ENCODE assay signal across 15 cellular contexts in the genomic region with DNA sequence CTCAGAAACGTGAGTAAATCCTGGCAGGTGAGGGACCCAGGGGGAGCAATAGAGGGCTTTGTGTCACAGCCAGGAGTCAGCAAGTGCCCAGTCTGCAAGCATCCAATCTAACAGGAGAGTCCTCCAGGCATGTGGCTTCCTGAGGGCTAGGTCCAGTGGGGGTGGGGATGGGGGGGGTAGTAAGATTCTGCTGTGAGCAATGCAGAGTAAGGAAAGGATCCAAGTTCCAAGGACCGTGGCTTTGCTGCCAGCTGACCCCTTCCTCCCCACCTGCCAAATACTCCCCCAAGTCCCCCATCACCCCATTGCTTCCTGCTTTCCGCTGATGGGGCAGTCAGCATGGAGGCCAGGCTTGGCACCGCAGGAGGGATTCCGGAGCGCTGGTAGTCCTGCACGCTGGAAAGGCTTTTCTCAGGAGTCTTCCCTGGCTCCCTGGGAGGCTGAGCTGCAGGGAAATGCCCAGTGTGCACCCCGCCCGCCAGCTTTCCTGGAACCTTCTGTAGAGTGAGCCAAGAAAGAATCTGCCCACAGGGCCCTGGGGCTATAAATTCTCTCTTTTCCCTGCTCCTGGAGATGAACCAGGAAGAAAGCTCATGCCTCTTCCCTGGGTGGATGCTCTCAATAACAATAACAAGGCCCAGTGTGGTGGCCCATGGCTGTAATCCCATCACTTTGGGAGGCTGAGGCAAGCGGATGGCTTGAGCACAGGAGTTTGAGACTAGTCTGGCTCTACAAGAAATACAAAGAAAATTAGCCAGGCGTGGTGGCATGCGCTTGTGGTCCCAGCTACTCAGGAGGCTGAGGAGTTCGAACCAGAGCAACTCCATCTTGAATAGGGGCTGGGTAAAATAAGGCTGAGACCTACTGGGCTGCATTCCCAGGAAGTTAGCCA. TPM values are rescaled to one million over a fixed set of nuclear protein-coding genes. Genes with fewer than 3 reads are reported as not detected.
DNase-seq lines count a peak whose midpoint lies in the region; ATAC-seq, FAIRE-seq and TF ChIP-seq lines count a peak whose summit lies in the region.
"Had no signal": no experiment of that assay in that cellular context is flagged by ENCODE, and none has a peak within 500 bp of the region (broad histone marks: within the 10 kb centered on the region; RNA-seq: fewer than 3 reads in every experiment).

No MANE protein-coding gene starts in this region.

- H3K9ac ChIP-seq in GM12878 (ENCODE audit: control insufficient read depth, insufficient read depth, low read length) = no peak overlapping the region
- no peak overlapping the region for H3K9ac ChIP-seq in kidney (ENCODE audit: low read length in 2 of 2)

- BruUV-seq in GM12878 (replicated peaks; lab: Mats Ljungman, UMichigan) = no TSS peak

- TF ChIP-seq POLR2A in A549 (IDR thresholded peaks at IDR 0.05; ENCODE audit: low read length) (no peak), GM12878 (IDR thresholded peaks at IDR 0.05; ENCODE audit: low read depth, low read length) (no peak), stomach (IDR thresholded peaks at IDR 0.05) (no peak)

- in situ Hi-C loops in GM12878 (cut with MboI) = no loop called here

- peaks cover 3% of the 10 kb centered on the region; the same call in 1 of the 3 replicates for H3K9me3 Mint-ChIP-seq in GM23338
- H3K9me3 Mint-ChIP-seq: activated naive CD4-positive, alpha-beta T cell treated with anti-CD3 and anti-CD28 coated beads, Interleukin-2, amount 50 U/mL, for 24 hours; nephron; T-helper 2 cell treated with Interferon-gamma antibody and Interleukin-4, amounts not matched to agents 5 μg/mL and 100 μg/mL, for 36 hours had no signal

- H3K4me3 ChIP-seq in A549 (peak overlapping the region; percentile 19; the same call in 1 of the 3 replicates), GM23338 (no peak overlapping the region), GM12878 (no peak overlapping the region), kidney (ENCODE audit: low read length in 2 of 2) (no peak overlapping the region), stomach (no peak overlapping the region)
- H3K4me3 ChIP-seq: gastrocnemius medialis, upper lobe of right lung had no signal

- H3K27me3 ChIP-seq in GM23338 (ENCODE audit: insufficient read depth) (no peaks in the 10 kb centered on the region), GM12878 (replicated peaks in 1 of 2; ENCODE audit: control insufficient read depth in 2 of 2, insufficient read depth in 2 of 2, low read length in 1 of 2) (no peaks in the 10 kb centered on the region), stomach (no peaks in the 10 kb centered on the region)
- H3K27me3 ChIP-seq: gastrocnemius medialis, upper lobe of right lung had no signal

- SMC1A ChIA-PET in GM12878 (lab: Charles Lee; ENCODE audit: uncharacterized antibody, unreplicated experiment) = no interaction called here

- H4K20me1 ChIP-seq in GM23338 (replicated peaks; ENCODE audit: insufficient read depth) (no peaks in the 10 kb centered on the region), GM12878 (ENCODE audit: control insufficient read depth, insufficient read depth) (no peaks in the 10 kb centered on the region)

- RAD21 ChIA-PET in GM12878 (lab: Charles Lee; ENCODE audit: unreplicated experiment) = no interaction called here

- TF ChIP-seq EP300 in A549 (IDR thresholded peaks at IDR 0.05) (peak in 1 of 2 experiments; percentile 41; a peak in 1 of 5 replicates), GM12878 (IDR thresholded peaks at IDR 0.05; ENCODE audit: borderline replicate concordance in 1 of 2, control insufficient read depth in 1 of 2, low read depth in 2 of 2, low read length in 2 of 2) (no peak), stomach (IDR thresholded peaks at IDR 0.05) (no peak)

- H3K79me2 ChIP-seq in GM23338 (replicated peaks; ENCODE audit: insufficient read depth) = no peaks in the 10 kb centered on the region
- no peaks in the 10 kb centered on the region for H3K79me2 ChIP-seq in GM12878 (ENCODE audit: control insufficient read depth, insufficient read depth, low read length)

- H3K4me1 ChIP-seq in A549 = peaks cover 49% of the 10 kb centered on the region
- H3K4me1 ChIP-seq in GM23338 (ENCODE audit: insufficient read depth) = no peaks in the 10 kb centered on the region
- peaks cover 6% of the 10 kb centered on the region for H3K4me1 ChIP-seq in GM12878 (ENCODE audit: control insufficient read depth, insufficient read depth, low read length)
- peaks cover 0 to 8% of the 10 kb centered on the region in 2 donors for H3K4me1 ChIP-seq in kidney (ENCODE audit: control insufficient read depth in 1 of 2, insufficient read depth in 1 of 2, low read depth in 1 of 2, low read length in 2 of 2)
- H3K4me1 ChIP-seq in stomach = peaks cover 0 to 3% (median 0%) of the 10 kb centered on the region in 4 donors
- H3K4me1 ChIP-seq: gastrocnemius medialis, upper lobe of right lung had no signal

- H3K4me2 ChIP-seq in A549 (peak overlapping the region; percentile 80), GM23338 (no peak overlapping the region), GM12878 (ENCODE audit: control insufficient read depth, insufficient read depth) (no peak overlapping the region)

- no peaks in the 10 kb centered on the region for H3K9me2 ChIP-seq in GM23338 (ENCODE audit: insufficient read depth)

- H3K27me3 Mint-ChIP-seq in GM23338 (ENCODE audit: insufficient read depth, low read depth, poor library complexity) = peaks cover 14% of the 10 kb centered on the region
- H3K27me3 Mint-ChIP-seq: activated naive CD4-positive, alpha-beta T cell treated with anti-CD3 and anti-CD28 coated beads, Interleukin-2, amount 50 U/mL, for 24 hours had no signal

- no peak overlapping the region for H3K4me3 Mint-ChIP-seq in GM23338
- H3K4me3 Mint-ChIP-seq: activated naive CD4-positive, alpha-beta T cell treated with anti-CD3 and anti-CD28 coated beads, Interleukin-2, amount 50 U/mL, for 24 hours; nephron; T-helper 2 cell treated with Interferon-gamma antibody and Interleukin-4, amounts not matched to agents 5 μg/mL and 100 μg/mL, for 36 hours had no signal

- H3K9me3 ChIP-seq in A549 (no peaks in the 10 kb centered on the region), GM12878 (replicated peaks; ENCODE audit: control insufficient read depth, insufficient read depth, low read length) (no peaks in the 10 kb centered on the region), kidney (ENCODE audit: control insufficient read depth in 1 of 2, low read length in 2 of 2) (no peaks in the 10 kb centered on the region), stomach (no peaks in the 10 kb centered on the region)
- H3K9me3 ChIP-seq: gastrocnemius medialis, upper lobe of right lung had no signal

- TF ChIP-seq CTCF in A549 (IDR thresholded peaks at IDR 0.05) (no peak), GM23338 (conservative IDR thresholded peaks at IDR 0.05; ENCODE audit: low read depth in 2 of 2) (no peak), GM12878 (IDR thresholded peaks at IDR 0.05 in 2 of 3, conservative IDR thresholded peaks at IDR 0.05 in 1 of 3; ENCODE audit: control insufficient read depth in 2 of 3, extremely low read depth in 1 of 3, insufficient read depth in 1 of 3, low read depth in 3 of 3, low read length in 3 of 3) (no peak), kidney (IDR thresholded peaks at IDR 0.05; ENCODE audit: borderline replicate concordance, extremely low read depth, insufficient read depth) (no peak), stomach (IDR thresholded peaks at IDR 0.05) (no peak)

- H3K27ac Mint-ChIP-seq in GM23338 = no peak overlapping the region
- H3K27ac Mint-ChIP-seq: activated naive CD4-positive, alpha-beta T cell treated with anti-CD3 and anti-CD28 coated beads, Interleukin-2, amount 50 U/mL, for 24 hours; T-helper 2 cell treated with Interferon-gamma antibody and Interleukin-4, amounts not matched to agents 5 μg/mL and 100 μg/mL, for 36 hours had no signal

- H3K36me3 Mint-ChIP-seq in GM23338 (ENCODE audit: low read depth) = no peaks in the 10 kb centered on the region
- H3K36me3 Mint-ChIP-seq: activated naive CD4-positive, alpha-beta T cell treated with anti-CD3 and anti-CD28 coated beads, Interleukin-2, amount 50 U/mL, for 24 hours had no signal

- no peaks in the 10 kb centered on the region for H3F3A ChIP-seq in GM23338 (replicated peaks; ENCODE audit: low read depth)

- H3K27ac ChIP-seq in A549 (peak overlapping the region; percentile 88 to 90), GM23338 (ENCODE audit: low read depth) (no peak overlapping the region), GM12878 (ENCODE audit: control insufficient read depth, insufficient read depth) (no peak overlapping the region), kidney (ENCODE audit: low read depth in 2 of 2, low read length in 2 of 2) (peak overlapping the region in 1 of 2 donors; percentile 30), stomach (no peak overlapping the region)
- H3K27ac ChIP-seq: gastrocnemius medialis, upper lobe of right lung had no signal

- H3K36me3 ChIP-seq in GM23338 (ENCODE audit: insufficient read depth) (no peaks in the 10 kb centered on the region), GM12878 (ENCODE audit: control insufficient read depth in 2 of 2, insufficient read depth in 2 of 2, low read length in 1 of 2) (no peaks in the 10 kb centered on the region), kidney (ENCODE audit: control insufficient read depth in 1 of 2, insufficient read depth in 2 of 2, low read length in 2 of 2) (no peaks in the 10 kb centered on the region), stomach (no peaks in the 10 kb centered on the region)
- H3K36me3 ChIP-seq: gastrocnemius medialis, upper lobe of right lung had no signal

- 59% methylated on average over 11 of the region's 13 CpGs for WGBS in A549 (ENCODE audit: missing lambda C conversion rate)
- 57% methylated on average over 13 of the region's 13 CpGs for WGBS in GM12878 (ENCODE audit: insufficient coverage, insufficient replicate concordance, low lambda C conversion rate, missing lambda C conversion rate)
- 75 to 83% (median 77%) methylated on average over 11 to 13 of the region's 13 CpGs for WGBS in stomach, 5 donors

- FAIRE-seq in A549 (lab: Jason Lieb, UNC) (no peak), GM12878 (lab: Jason Lieb, UNC) (peak; percentile 31), kidney (lab: Jason Lieb, UNC) (no peak)
- FAIRE-seq: G401.6 had no signal

- H3K4me1 Mint-ChIP-seq in GM23338 = no peaks in the 10 kb centered on the region
- H3K4me1 Mint-ChIP-seq: activated naive CD4-positive, alpha-beta T cell treated with anti-CD3 and anti-CD28 coated beads, Interleukin-2, amount 50 U/mL, for 24 hours had no signal

- TF ChIP-seq RAD21 in A549 (conservative IDR thresholded peaks at IDR 0.05 in 1 of 2, IDR thresholded peaks at IDR 0.05 in 1 of 2) = no peak
- no peak for TF ChIP-seq RAD21 in GM12878 (IDR thresholded peaks at IDR 0.05; ENCODE audit: insufficient read depth, low read depth, low read length)

- intact Hi-C loops in GM12878 (cut with micrococcal nuclease; ENCODE audit: unreplicated experiment) = no loop called here
- intact Hi-C loops in kidney (cut with DNase I) = no loop called here
- intact Hi-C loops in stomach (cut with DNase I; ENCODE audit: low total_unique reads) = no loop called here
- intact Hi-C loops in posterior vena cava (cut with DNase I) = no loop called here

- CTCF ChIA-PET in A549 (lab: Yijun Ruan, JAX) = interaction anchor here (0.7 to 1.4 kb wide), 5 partner anchors 11 to 69 kb away, joined by 3 to 4 read pairs (median 3); no protein-coding TSS in a partner anchor
- CTCF ChIA-PET in GM12878 (lab: Yijun Ruan, JAX) = interaction anchor here (1.6 kb wide), 1 partner anchor 115 kb away, joined by 4 read pairs; no protein-coding TSS in a partner anchor

- peak overlapping the region; percentile 28; the same call in 1 of the 2 replicates for H2AFZ ChIP-seq in GM23338
- no peak overlapping the region for H2AFZ ChIP-seq in GM12878 (ENCODE audit: control insufficient read depth, low read depth, low read length)

- DNase-seq in A549 (ENCODE audit: low read depth in 1 of 2, low spot score in 1 of 2) (peak in 1 of 2 experiments; percentile 73), GM23338 (ENCODE audit: low spot score) (no peak), GM12878 (ENCODE audit: low read depth, low spot score) (no peak), kidney (peak; percentile 89), stomach (no peak), RPMI8226 (no peak), cerebellar nuclear complex (lab: John Stamatoyannopoulos, UW) (no peak), posterior vena cava (ENCODE audit: low spot score) (no peak)
- DNase-seq: activated CD8-positive, alpha-beta memory T cell treated with anti-CD3 and anti-CD28 coated beads for 24 hours; gastrocnemius medialis had no signal

- peak; percentile 72 to 73 for ATAC-seq in A549
- ATAC-seq in GM23338 = no peak
- no peak for ATAC-seq in GM12878
- ATAC-seq: gastrocnemius medialis had no signal

- POLR2A ChIA-PET in A549 (lab: Yijun Ruan, JAX) = interaction anchor here (1.2 to 2.8 kb wide), 4 partner anchors 12 to 49 kb away, joined by 4 to 16 read pairs (median 6); a partner anchor contains a TSS
- POLR2A ChIA-PET in GM12878 (lab: Charles Lee) = no interaction called here

RNA-seq across cellular contexts. Expression of a gene that starts 46.1 kb away (rescaled TPM):
- polyA plus RNA-seq in A549 (2011; rRNA removed) = 2,791 and 4,959 TPM in 2 replicates
- 6,916 and 9,060 TPM in 2 replicates for polyA plus RNA-seq in A549 (2012; cell fraction: cytosol; rRNA removed)
- polyA plus RNA-seq in A549 (2012; cell fraction: nucleus; rRNA removed) = 2,875 and 3,583 TPM in 2 replicates
- polyA plus RNA-seq in A549 (2017; fragmentation: RNase III; extraction: RNeasy Plus Mini Kit Qiagen cat#74134 plus additional on column Dnase treatment) = 12,354 to 13,747 TPM (median 12,799 TPM) in 3 replicates
- polyA minus RNA-seq in A549 (2011; rRNA and poly(A)+ RNA removed) = 2,337 and 2,680 TPM in 2 replicates
- total RNA-seq in GM23338 (2014; rRNA removed; shearing (Covaris generic)) = 718 and 839 TPM in 2 replicates
- 2,531 and 2,750 TPM in 2 replicates for polyA plus RNA-seq in GM23338 (2016; fragmentation: Nextera tagmentation; extraction: Ambion mirVana)
- total RNA-seq in GM12878 (2013; cell fraction: nucleolus; rRNA removed) = 115 and 127 TPM in 2 replicates
- total RNA-seq in GM12878 (2014; rRNA removed) = 320 and 399 TPM in 2 replicates
- 578 and 593 TPM in 2 replicates for total RNA-seq in GM12878 (2014; rRNA removed; fragmentation: Illumina TruSeq; extraction: Trizol)
- 1,394 and 1,396 TPM in 2 replicates for total RNA-seq in GM12878 (2021)
- polyA plus RNA-seq in GM12878 (2011; ENCODE audit: low read depth) = 1,541 TPM
- 264 and 289 TPM in 2 replicates for polyA plus RNA-seq in GM12878 (2011; rRNA removed)
- 284 and 460 TPM in 2 replicates for polyA plus RNA-seq in GM12878 (2011; cell fraction: cytosol; rRNA removed)
- polyA plus RNA-seq in GM12878 (2011; cell fraction: nucleus; rRNA removed) = 213 and 242 TPM in 2 replicates
- 1,271 and 1,848 TPM in 2 replicates for polyA plus RNA-seq in GM12878 (2012)
- 1,926 and 2,341 TPM in 2 replicates for polyA plus RNA-seq in GM12878 (2014; fragmentation: Illumina TruSeq; extraction: Trizol)
- polyA plus RNA-seq in GM12878 (2014; fragmentation: Nextera tagmentation; extraction: Ambion mirVana) = 100 to 1,000 TPM; 295 to 816 TPM
- 1,103 and 1,222 TPM in 2 replicates for polyA plus RNA-seq in GM12878 (2014; rRNA removed)
- 1,000 to 10,000 TPM; 3,902 to 4,154 TPM for polyA plus RNA-seq in GM12878 (2016; fragmentation: Nextera tagmentation; extraction: Ambion mirVana)
- polyA minus RNA-seq in GM12878 (2011; rRNA and poly(A)+ RNA removed) = 295 and 348 TPM in 2 replicates
- 295 and 305 TPM in 2 replicates for polyA minus RNA-seq in GM12878 (2011; cell fraction: cytosol; rRNA and poly(A)+ RNA removed)
- polyA minus RNA-seq in GM12878 (2011; cell fraction: nucleus; rRNA and poly(A)+ RNA removed) = 59.0 and 79.8 TPM in 2 replicates
- total RNA-seq in kidney = 3,221 TPM
- 7,914 TPM for polyA plus RNA-seq in kidney (ENCODE audit: insufficient read depth, low read depth, low replicate concordance)
- total RNA-seq in stomach = 1,000 to 10,000 TPM in 4 of 5 donors, 100 to 1,000 TPM in 1; 703 to 2,177 (median 1,757) TPM
- polyA plus RNA-seq in stomach = 1,000 to 10,000 TPM; 4,996 to 8,523 (median 5,775) TPM
- total RNA-seq in posterior vena cava = 1,000 to 10,000 TPM; 2,679 to 3,454 TPM

Comparison
In these comparisons a context has a peak if more than half of its experiments do, and no peak if none do; other contexts are left out.
1. ATAC-seq: peak in A549 (2 of 2); none in GM23338 (single experiment) and GM12878 (single experiment).
2. H3K27ac ChIP-seq: peak in A549 (2 of 2); none in GM23338 (single experiment), GM12878 (single experiment) and stomach (0 of 5).